ENCODE assay signal across 19 cellular contexts in genomic region chr13:36096411-36097184, GRCh38. TPM values are rescaled to one million over a fixed set of nuclear protein-coding genes. Genes with fewer than 3 reads are reported as not detected.
DNase-seq lines count a peak whose midpoint lies in the region; ATAC-seq and TF ChIP-seq lines count a peak whose summit lies in the region.
"Had no signal": no experiment of that assay in that cellular context is flagged by ENCODE, and none has a peak within 500 bp of the region (broad histone marks: within the 10 kb centered on the region; RNA-seq: fewer than 3 reads in every experiment).

No MANE protein-coding gene starts in this region.

- 69 to 76% (median 72%) methylated on average over 4 of the region's 4 CpGs for WGBS in psoas muscle, 3 donors

- H3K27me3 ChIP-seq in psoas muscle (ENCODE audit: insufficient read depth in 3 of 3, low read length in 2 of 3), result no peaks in the 10 kb centered on the region
- H3K27me3 ChIP-seq: suprapubic skin had no signal

- intact Hi-C loops in left colon (cut with DNase I, micrococcal nuclease), result no loop called here
- intact Hi-C loops in psoas muscle (cut with DNase I), result no loop called here

- in situ Hi-C loops in Caki2 (cut with HindIII; ENCODE audit: low pct_unique_long_range_greater_than_20kb, low sequenced_read_pairs), result no loop called here

- H3K4me3 ChIP-seq in choroid plexus epithelial cell (ENCODE audit: low read depth, low read length) (no peak overlapping the region), psoas muscle (no peak overlapping the region)
- H3K4me3 ChIP-seq: suprapubic skin had no signal

- no peak overlapping the region for H3K27ac ChIP-seq in psoas muscle
- H3K27ac ChIP-seq: suprapubic skin had no signal

- H3K36me3 ChIP-seq in psoas muscle (ENCODE audit: insufficient read depth in 1 of 2, low read depth in 1 of 2), result no peaks in the 10 kb centered on the region
- H3K36me3 ChIP-seq: suprapubic skin had no signal

- ATAC-seq in left colon, result peak; percentile 22
- no peak for ATAC-seq in psoas muscle
- ATAC-seq in GM21423 (IDR thresholded peaks at IDR 0.05; ENCODE audit: unreplicated experiment), result no peak
- ATAC-seq: Panc1 had no signal

- DNase-seq in Caki2 (ENCODE audit: low read depth) (peak; percentile 83), HK-2 (ENCODE audit: unreplicated experiment) (peak; percentile 9), choroid plexus epithelial cell (ENCODE audit: low read depth) (peak; percentile 79), left colon (no peak), NCI-H128 (lab: John Stamatoyannopoulos, UW; ENCODE audit: unreplicated experiment) (no peak), psoas muscle (no peak), NCI-H2196 (lab: John Stamatoyannopoulos, UW; ENCODE audit: unreplicated experiment) (no peak)
- DNase-seq: activated CD4-positive, alpha-beta T cell treated with anti-CD3 and anti-CD28 coated beads for 48 hours; activated effector memory CD4-positive, alpha-beta T cell treated with anti-CD3 and anti-CD28 coated beads, Interleukin-2, amount 50 U/mL, for 16 hours; glutamatergic neuron; NCI-H1048; NCI-H82; occipital lobe; stimulated activated CD4-positive, alpha-beta T cell treated with anti-CD3 and anti-CD28 coated beads, Interleukin-4, amount 100 ng/mL, for 1 hour had no signal

- TF ChIP-seq CTCF in choroid plexus epithelial cell (conservative IDR thresholded peaks at IDR 0.05; ENCODE audit: low read depth, low read length), result no peak
- no peak for TF ChIP-seq CTCF in psoas muscle (IDR thresholded peaks at IDR 0.05)

- H3K4me1 ChIP-seq in psoas muscle, result no peaks in the 10 kb centered on the region
- H3K4me1 ChIP-seq: suprapubic skin had no signal

- no peaks in the 10 kb centered on the region for H3K9me3 ChIP-seq in psoas muscle
- H3K9me3 ChIP-seq: suprapubic skin had no signal

RNA-seq across cellular contexts. Expression of gene DCLK1, which starts 34.6 kb away (rescaled TPM):
- 3.4 and 3.7 TPM in 2 replicates for total RNA-seq in Caki2 (2014; rRNA removed; shearing (Covaris generic); ENCODE audit: low replicate concordance)
- total RNA-seq in left colon, result 1 to 10 TPM; 2.7 to 7.3 TPM
- 10 to 100 TPM in 1 of 4 donors, 1 to 10 TPM in 3; 2.3 to 15.1 (median 6.4) TPM for total RNA-seq in psoas muscle
- polyA plus RNA-seq in psoas muscle, result 1 to 10 TPM in 2 of 3 donors, under 1 TPM in 1; 0.98 to 3.9 (median 2.3) TPM
- total RNA-seq: G401 had no signal
- polyA plus RNA-seq: IgD-negative memory B cell had no signal

Comparison
In these comparisons a context has a peak if more than half of its experiments do, and no peak if none do; other contexts are left out.
1. DNase-seq: peak in Caki2 (single experiment), HK-2 (single experiment) and choroid plexus epithelial cell (single experiment); none in left colon (0 of 2), NCI-H128 (single experiment), psoas muscle (0 of 2) and NCI-H2196 (single experiment).